ENCODE assay signal across 19 cellular contexts in the genomic region with DNA sequence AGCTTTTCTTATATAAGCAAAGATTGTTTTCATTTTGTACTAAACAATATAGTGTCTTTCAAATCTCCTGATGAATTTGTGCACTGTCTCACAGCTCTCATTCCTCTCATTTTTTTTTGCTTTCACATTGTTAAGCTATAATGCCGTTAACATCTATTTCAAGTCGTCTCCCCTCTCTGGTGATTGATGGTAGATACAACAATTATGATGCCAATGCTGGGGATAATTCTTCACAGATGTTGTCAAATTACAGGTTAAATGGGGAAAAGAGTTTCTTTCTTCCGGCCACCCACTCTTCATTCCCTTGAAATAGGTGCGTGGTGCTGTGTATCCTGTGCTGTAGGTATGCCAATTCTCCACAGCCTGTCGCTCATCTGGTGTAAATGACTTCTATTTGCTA.
DNase-seq lines count a peak whose midpoint lies in the region; ATAC-seq and TF ChIP-seq lines count a peak whose summit lies in the region.
"Had no signal": no experiment of that assay in that cellular context is flagged by ENCODE, and none has a peak within 500 bp of the region (broad histone marks: within the 10 kb centered on the region; RNA-seq: fewer than 3 reads in every experiment).

No MANE protein-coding gene starts in this region.

- H3K27me3 Mint-ChIP-seq in effector memory CD8-positive, alpha-beta T cell, result peaks cover 0 to 5% of the 10 kb centered on the region in 2 donors
- H3K27me3 Mint-ChIP-seq: B cell; CD4-positive, alpha-beta T cell had no signal

- H4K91ac ChIP-seq in neuronal stem cell (ENCODE audit: low read depth, low read length, poor library complexity), result no peak overlapping the region

- H3K9me3 ChIP-seq in SK-N-SH (no peaks in the 10 kb centered on the region), osteoblast (ENCODE audit: low read depth, low read length) (no peaks in the 10 kb centered on the region), adrenal gland (replicated peaks in 1 of 3) (no peaks in the 10 kb centered on the region), neuronal stem cell (replicated peaks in 1 of 2; ENCODE audit: control insufficient read depth in 2 of 2, insufficient read depth in 1 of 2, low read depth in 1 of 2, low read length in 2 of 2) (no peaks in the 10 kb centered on the region)
- H3K9me3 ChIP-seq: A549; BLaER1 treated with 17β-estradiol and CSF1 and Interleukin-3, amounts not matched to agents 10 nM and 100 nM; Caco-2 had no signal

- TF ChIP-seq EP300 in SK-N-SH (IDR thresholded peaks at IDR 0.05; ENCODE audit: borderline replicate concordance in 1 of 2, low read depth in 1 of 2, low read length in 1 of 2), result no peak

- H3K4me3 ChIP-seq in SK-N-SH (ENCODE audit: low read depth in 2 of 2, low read length in 1 of 2), result no peak overlapping the region
- no peak overlapping the region for H3K4me3 ChIP-seq in osteoblast (ENCODE audit: insufficient read depth, low read length)
- H3K4me3 ChIP-seq in adrenal gland, result no peak overlapping the region
- no peak overlapping the region for H3K4me3 ChIP-seq in neuronal stem cell (ENCODE audit: low read length in 2 of 2)
- H3K4me3 ChIP-seq: A549; BLaER1 treated with 17β-estradiol and CSF1 and Interleukin-3, amounts not matched to agents 10 nM and 100 nM had no signal

- H3K18ac ChIP-seq in neuronal stem cell (ENCODE audit: low read length), result no peak overlapping the region

- H3K9me3 Mint-ChIP-seq in effector memory CD8-positive, alpha-beta T cell, result peaks cover 0 to 2% of the 10 kb centered on the region in 2 donors
- H3K9me3 Mint-ChIP-seq: CD4-positive, alpha-beta T cell; CD8-positive, alpha-beta T cell had no signal

- H4K8ac ChIP-seq in neuronal stem cell (ENCODE audit: low read depth, low read length), result no peak overlapping the region

- no peak overlapping the region for H2AK5ac ChIP-seq in neuronal stem cell (ENCODE audit: low read depth, low read length)

- no peak overlapping the region for H3K4me2 ChIP-seq in SK-N-SH
- no peak overlapping the region for H3K4me2 ChIP-seq in osteoblast (ENCODE audit: insufficient read depth, low read length)
- H3K4me2 ChIP-seq in neuronal stem cell (ENCODE audit: insufficient read depth, low read length, poor library complexity, severe bottlenecking), result no peak overlapping the region
- H3K4me2 ChIP-seq: A549; BLaER1 treated with 17β-estradiol and CSF1 and Interleukin-3, amounts not matched to agents 10 nM and 100 nM had no signal

- no peak overlapping the region for H2AFZ ChIP-seq in SK-N-SH (ENCODE audit: low read depth)
- peak overlapping the region; percentile 32 for H2AFZ ChIP-seq in osteoblast (ENCODE audit: low read length)
- no peak overlapping the region for H2AFZ ChIP-seq in neuronal stem cell (ENCODE audit: low read length)

- no peak overlapping the region for H3K14ac ChIP-seq in neuronal stem cell (ENCODE audit: low read length)

- no peak for TF ChIP-seq RAD21 in SK-N-SH (IDR thresholded peaks at IDR 0.05; ENCODE audit: low read length)

- POLR2A ChIA-PET in SK-N-SH (lab: Yijun Ruan, JAX), result no interaction called here

- no peak overlapping the region for H2BK5ac ChIP-seq in neuronal stem cell (ENCODE audit: low read length)

- no peaks in the 10 kb centered on the region for H3K79me1 ChIP-seq in neuronal stem cell (ENCODE audit: low read depth, low read length)

- no peak overlapping the region for H3K4me3 Mint-ChIP-seq in effector memory CD8-positive, alpha-beta T cell
- H3K4me3 Mint-ChIP-seq: B cell; CD4-positive, alpha-beta T cell; CD8-positive, alpha-beta T cell had no signal

- no peaks in the 10 kb centered on the region for H3F3A ChIP-seq in SK-N-SH (replicated peaks; ENCODE audit: insufficient read depth)

- H3K36me3 Mint-ChIP-seq in effector memory CD8-positive, alpha-beta T cell (ENCODE audit: insufficient read depth), result no peaks in the 10 kb centered on the region
- H3K36me3 Mint-ChIP-seq: CD8-positive, alpha-beta T cell had no signal

- no peak for TF ChIP-seq CTCF in SK-N-SH (IDR thresholded peaks at IDR 0.05)
- TF ChIP-seq CTCF in osteoblast (IDR thresholded peaks at IDR 0.05; ENCODE audit: extremely low read depth, low read depth, low read length), result no peak
- no peak for TF ChIP-seq CTCF in adrenal gland (IDR thresholded peaks at IDR 0.05)

- no peak for TF ChIP-seq POLR2A in adrenal gland (IDR thresholded peaks at IDR 0.05)

- intact Hi-C loops in adrenal gland (cut with DNase I), result no loop called here

- H3K27ac Mint-ChIP-seq in effector memory CD8-positive, alpha-beta T cell, result no peak overlapping the region
- H3K27ac Mint-ChIP-seq: B cell; CD4-positive, alpha-beta T cell; CD8-positive, alpha-beta T cell had no signal

- no peak overlapping the region for H2BK120ac ChIP-seq in neuronal stem cell (ENCODE audit: low read depth, low read length)

- no peak overlapping the region for H2BK15ac ChIP-seq in neuronal stem cell (ENCODE audit: low read length)

- H3K36me3 ChIP-seq in SK-N-SH (replicated peaks in 1 of 2; ENCODE audit: control insufficient read depth in 1 of 2, insufficient read depth in 2 of 2, low read length in 1 of 2) (no peaks in the 10 kb centered on the region), osteoblast (ENCODE audit: insufficient read depth, low read length) (no peaks in the 10 kb centered on the region), adrenal gland (replicated peaks in 1 of 2) (no peaks in the 10 kb centered on the region), neuronal stem cell (replicated peaks in 1 of 2; ENCODE audit: control insufficient read depth in 2 of 2, insufficient read depth in 2 of 2, low read length in 2 of 2) (no peaks in the 10 kb centered on the region)
- H3K36me3 ChIP-seq: BLaER1 treated with 17β-estradiol and CSF1 and Interleukin-3, amounts not matched to agents 10 nM and 100 nM had no signal

- DNase-seq in SK-N-SH (peak; percentile 1), SK-N-DZ (ENCODE audit: low spot score) (peak; percentile 25), osteoblast (ENCODE audit: insufficient read length, low spot score, missing footprints) (no peak), adrenal gland (no peak), neuronal stem cell (ENCODE audit: low spot score) (no peak)
- DNase-seq in effector memory CD8-positive, alpha-beta T cell, result no peak
- DNase-seq: AML-193; Caco-2; Calu3; CD4-positive, alpha-beta T cell; CD8-positive, alpha-beta T cell; DMS79 treated with DMSO at 0.1 percent for 48 hours; GF-D8 had no signal

- H3K79me2 ChIP-seq in SK-N-SH (ENCODE audit: insufficient read depth) (no peaks in the 10 kb centered on the region), osteoblast (ENCODE audit: insufficient read depth, low read length) (no peaks in the 10 kb centered on the region)

- H4K20me1 ChIP-seq in SK-N-SH (ENCODE audit: insufficient read depth) (no peaks in the 10 kb centered on the region), osteoblast (ENCODE audit: insufficient read depth, low read length) (no peaks in the 10 kb centered on the region)
- H4K20me1 ChIP-seq: BLaER1 treated with 17β-estradiol and CSF1 and Interleukin-3, amounts not matched to agents 10 nM and 100 nM had no signal

- WGBS in SK-N-SH (ENCODE audit: low lambda C conversion rate), result 53% methylated on average over 5 of the region's 5 CpGs
- WGBS in adrenal gland, 4 donors, result 72 to 82% (median 77%) methylated on average over 5 of the region's 5 CpGs
- WGBS in neuronal stem cell (ENCODE audit: extremely low coverage in 2 of 2, insufficient read length in 2 of 2, insufficient replicate concordance in 1 of 2), 2 donors, result no CpG with 5 or more reads among the region's 5 CpGs

- H3K4me1 ChIP-seq in SK-N-SH (ENCODE audit: control insufficient read depth in 1 of 2, insufficient read depth in 2 of 2, low read depth in 1 of 2, low read length in 1 of 2), result peaks cover 0 to 3% of the 10 kb centered on the region in 2 experiments; a peak in 2 of 4 replicates
- H3K4me1 ChIP-seq in osteoblast (ENCODE audit: insufficient read depth, low read length), result no peaks in the 10 kb centered on the region
- H3K4me1 ChIP-seq in adrenal gland (replicated peaks in 1 of 2), result no peaks in the 10 kb centered on the region
- H3K4me1 ChIP-seq in neuronal stem cell (ENCODE audit: control insufficient read depth in 2 of 2, insufficient read depth in 1 of 2, low read depth in 1 of 2, low read length in 2 of 2), result no peaks in the 10 kb centered on the region
- H3K4me1 ChIP-seq: BLaER1 treated with 17β-estradiol and CSF1 and Interleukin-3, amounts not matched to agents 10 nM and 100 nM; Caco-2 had no signal

- H3K4me1 Mint-ChIP-seq in effector memory CD8-positive, alpha-beta T cell (ENCODE audit: low read depth in 2 of 2), result no peaks in the 10 kb centered on the region
- H3K4me1 Mint-ChIP-seq: B cell had no signal

- H3K27me3 ChIP-seq in SK-N-SH (ENCODE audit: insufficient read depth) (no peaks in the 10 kb centered on the region), osteoblast (ENCODE audit: insufficient read depth, low read length) (no peaks in the 10 kb centered on the region), adrenal gland (no peaks in the 10 kb centered on the region), neuronal stem cell (ENCODE audit: control insufficient read depth in 3 of 3, insufficient read depth in 3 of 3, low read depth in 1 of 3, low read length in 3 of 3) (no peaks in the 10 kb centered on the region)
- H3K27me3 ChIP-seq: BLaER1 treated with 17β-estradiol and CSF1 and Interleukin-3, amounts not matched to agents 10 nM and 100 nM had no signal

- H3K23ac ChIP-seq in neuronal stem cell (ENCODE audit: low read depth, low read length, poor library complexity), result no peak overlapping the region

- no peaks in the 10 kb centered on the region for H3K9me2 ChIP-seq in SK-N-SH

- H3K9ac ChIP-seq in SK-N-SH (no peak overlapping the region), neuronal stem cell (ENCODE audit: low read depth, low read length, poor library complexity) (no peak overlapping the region)
- H3K9ac ChIP-seq: BLaER1 treated with 17β-estradiol and CSF1 and Interleukin-3, amounts not matched to agents 10 nM and 100 nM had no signal

- H2BK12ac ChIP-seq in neuronal stem cell (ENCODE audit: low read length), result no peak overlapping the region

- CTCF ChIA-PET in SK-N-SH (lab: Yijun Ruan, JAX), result no interaction called here

- no peak for ATAC-seq in SK-N-SH treated with all-trans-retinoic acid at 6 μM for 48 hours
- no peak for ATAC-seq in effector memory CD8-positive, alpha-beta T cell (replicated peaks)
- ATAC-seq: A549; CD8-positive, alpha-beta T cell had no signal

- H3K27ac ChIP-seq in SK-N-SH (ENCODE audit: low read depth in 2 of 2, low read length in 1 of 2) (no peak overlapping the region), osteoblast (ENCODE audit: low read depth, low read length) (no peak overlapping the region), adrenal gland (no peak overlapping the region), neuronal stem cell (replicated peaks; ENCODE audit: low read length) (no peak overlapping the region)
- H3K27ac ChIP-seq: 22Rv1; A549; BLaER1 treated with 17β-estradiol and CSF1 and Interleukin-3, amounts not matched to agents 10 nM and 100 nM; C4-2B had no signal

- no peak overlapping the region for H3K4ac ChIP-seq in neuronal stem cell (ENCODE audit: low read length)

TF ChIP-seq in SK-N-SH, 30 proteins besides CTCF, POLR2A, EP300 and RAD21 (continues in another document):
- TF ChIP-seq RXRA (IDR thresholded peaks at IDR 0.05; ENCODE audit: borderline replicate concordance, low read depth), result no peak
- TF ChIP-seq FOSL2 (IDR thresholded peaks at IDR 0.05; ENCODE audit: borderline replicate concordance, low read depth), result no peak

TF ChIP-seq in SK-N-SH treated with all-trans-retinoic acid at 6 μM for 48 hours, 23 proteins besides CTCF, POLR2A, EP300 and RAD21 (continues in another document):
- TF ChIP-seq ESRRG (CRISPR knock-in tag; IDR thresholded peaks at IDR 0.05), result no peak
- TF ChIP-seq ARNTL (CRISPR knock-in tag; IDR thresholded peaks at IDR 0.05; ENCODE audit: borderline replicate concordance, low read depth), result no peak

Comparison
In these comparisons a context has a peak if more than half of its experiments do, and no peak if none do; other contexts are left out.
1. DNase-seq: peak in SK-N-SH (single experiment) and SK-N-DZ (single experiment); none in osteoblast (single experiment), effector memory CD8-positive, alpha-beta T cell (0 of 3), adrenal gland (0 of 7) and neuronal stem cell (single experiment).